ENCODE assay signal across 8 cellular contexts in genomic region chr6:166313255-166314070, GRCh38. TPM values are rescaled to one million over a fixed set of nuclear protein-coding genes. Genes with fewer than 3 reads are reported as not detected.
DNase-seq lines count a peak whose midpoint lies in the region; ATAC-seq lines count a peak whose summit lies in the region.

No MANE protein-coding gene starts in this region.

- H3K36me3 Mint-ChIP-seq in activated T-cell treated with anti-CD3 and anti-CD28 coated beads, Interleukin-2, amount 50 U/mL, for 72 hours (ENCODE audit: insufficient read depth in 2 of 2), result no peaks in the 10 kb centered on the region

- no peaks in the 10 kb centered on the region for H3K9me3 Mint-ChIP-seq in activated T-cell treated with anti-CD3 and anti-CD28 coated beads, Interleukin-2, amount 50 U/mL, for 72 hours

- H3K27me3 Mint-ChIP-seq in activated T-cell treated with anti-CD3 and anti-CD28 coated beads, Interleukin-2, amount 50 U/mL, for 72 hours (ENCODE audit: low read depth), result peaks cover 15% of the 10 kb centered on the region

- peak; percentile 85 for ATAC-seq in HG02798 (IDR thresholded peaks at IDR 0.05; ENCODE audit: poor library complexity, unreplicated experiment)
- ATAC-seq in activated T-cell treated with anti-CD3 and anti-CD28 coated beads, Interleukin-2, amount 50 U/mL, for 72 hours (replicated peaks in 1 of 2), result peak; percentile 78 to 91

- peaks cover 3% of the 10 kb centered on the region for H3K4me1 Mint-ChIP-seq in activated T-cell treated with anti-CD3 and anti-CD28 coated beads, Interleukin-2, amount 50 U/mL, for 72 hours (ENCODE audit: low read depth)

- no peak overlapping the region for H3K4me3 Mint-ChIP-seq in activated T-cell treated with anti-CD3 and anti-CD28 coated beads, Interleukin-2, amount 50 U/mL, for 72 hours

- DNase-seq in stimulated activated CD4-positive, alpha-beta T cell treated with anti-CD3 and anti-CD28 coated beads, Interleukin-12 subunit alpha, Interleukin-12 subunit beta, amount 100 ng/mL, for 4 hours, result peak; percentile 40
- no peak for DNase-seq in stimulated activated CD4-positive, alpha-beta T cell treated with anti-CD3 and anti-CD28 coated beads, Interleukin-1b, Interleukin-23, amount 100 ng/mL, for 48 hours
- peak; percentile 31 for DNase-seq in NCI-H2171 treated with DMSO at 0.1 percent for 48 hours (lab: John Stamatoyannopoulos, UW)
- peak; percentile 32 to 66 for DNase-seq in activated T-cell treated with anti-CD3 and anti-CD28 coated beads, Interleukin-2, amount 50 U/mL, for 72 hours
- DNase-seq in globus pallidus (ENCODE audit: low spot score), result peak; percentile 73
- peak; percentile 18 for DNase-seq in renal cortical epithelial cell (ENCODE audit: low read depth)
- DNase-seq in NCI-H187 treated with DMSO at 0.1 percent for 48 hours (lab: John Stamatoyannopoulos, UW), result no peak

- H3K27ac Mint-ChIP-seq in activated T-cell treated with anti-CD3 and anti-CD28 coated beads, Interleukin-2, amount 50 U/mL, for 72 hours, result peak overlapping the region; percentile 57

RNA-seq across cellular contexts. Expression of gene PRR18, which starts 5.3 kb away (rescaled TPM):
- total RNA-seq in activated T-cell treated with anti-CD3 and anti-CD28 coated beads, Interleukin-2, amount 50 U/mL, for 72 hours, result under 1 TPM in 1 of 2 donors, not detected in 1; 0.07 TPM
- total RNA-seq in renal cortical epithelial cell, result not detected in 2 replicates

RNA-seq across cellular contexts. Expression of gene SFT2D1, which starts 28.9 kb away (rescaled TPM):
- total RNA-seq in activated T-cell treated with anti-CD3 and anti-CD28 coated beads, Interleukin-2, amount 50 U/mL, for 72 hours, result 10 to 100 TPM; 39.4 to 44.4 TPM
- total RNA-seq in renal cortical epithelial cell, result 49.9 and 69.3 TPM in 2 replicates

Comparison
In these comparisons a context has a peak if more than half of its experiments do, and no peak if none do; other contexts are left out.
1. DNase-seq: peak in stimulated activated CD4-positive, alpha-beta T cell treated with anti-CD3 and anti-CD28 coated beads, Interleukin-12 subunit alpha, Interleukin-12 subunit beta, amount 100 ng/mL, for 4 hours (single experiment), NCI-H2171 treated with DMSO at 0.1 percent for 48 hours (single experiment), activated T-cell treated with anti-CD3 and anti-CD28 coated beads, Interleukin-2, amount 50 U/mL, for 72 hours (2 of 2), globus pallidus (single experiment) and renal cortical epithelial cell (single experiment); none in stimulated activated CD4-positive, alpha-beta T cell treated with anti-CD3 and anti-CD28 coated beads, Interleukin-1b, Interleukin-23, amount 100 ng/mL, for 48 hours (single experiment) and NCI-H187 treated with DMSO at 0.1 percent for 48 hours (single experiment).